Comparison of ENCODE assay signal across 8 cellular contexts in genomic region chr20:31951530-31952453, GRCh38. TPM values are rescaled to one million over a fixed set of nuclear protein-coding genes. Genes with fewer than 3 reads are reported as not detected.
DNase-seq lines count a peak whose midpoint lies in the region; ATAC-seq and TF ChIP-seq lines count a peak whose summit lies in the region.

Gene PDRG1 (minus strand): TSS chr20:31952046. CDS start chr20:31951961, 85 bp downstream.

- H3K9me3 ChIP-seq in HUES6 (ENCODE audit: control insufficient read depth, insufficient read depth, low read depth, low read length) (peaks cover 6% of the 10 kb centered on the region; the same call in 1 of the 2 replicates), NT2/D1 (ENCODE audit: insufficient read depth, low read length) (peaks cover 13% of the 10 kb centered on the region; the same call in 1 of the 2 replicates)

- H3K36me3 ChIP-seq in HUES6 (ENCODE audit: control insufficient read depth, insufficient read depth, low read length), result peaks cover 35% of the 10 kb centered on the region
- peaks cover 39% of the 10 kb centered on the region for H3K36me3 ChIP-seq in NT2/D1 (ENCODE audit: insufficient read depth, insufficient read length, low read length)

- H3K27me3 ChIP-seq in HUES6 (ENCODE audit: control insufficient read depth, insufficient read depth, low read length) (peaks cover 13% of the 10 kb centered on the region; the same call in 1 of the 2 replicates), NT2/D1 (ENCODE audit: insufficient read depth, insufficient read length) (no peaks in the 10 kb centered on the region)

- H3K4me3 ChIP-seq in HUES6 (ENCODE audit: low read depth, low read length), result peak within 1 kb of the TSS; percentile 93
- peak within 1 kb of the TSS; percentile 90 for H3K4me3 ChIP-seq in NT2/D1 (ENCODE audit: insufficient read length, low read depth)

- DNase-seq in DMS114 treated with DMSO at 0.1 percent for 48 hours (lab: John Stamatoyannopoulos, UW; ENCODE audit: unreplicated experiment), result peak; percentile 92
- DNase-seq in NT2/D1 (ENCODE audit: low read depth, low spot score), result peak; percentile 92
- DNase-seq in activated CD8-positive, alpha-beta memory T cell treated with anti-CD3 and anti-CD28 coated beads, Interleukin-2, amount 10 ng/mL, durations not matched to agents 7 days and 5 days, result peak; percentile 98
- DNase-seq in endothelial cell (ENCODE audit: low spot score), result peak; percentile 99
- peak; percentile 98 to 99 for DNase-seq in mesothelial cell of epicardium (ENCODE audit: low spot score in 2 of 2, unreplicated experiment in 2 of 2)
- peak; percentile 91 for DNase-seq in stimulated activated CD8-positive, alpha-beta memory T cell treated with anti-CD3 and anti-CD28 coated beads, Interleukin-15, amount 100 ng/mL, for 4 hours (ENCODE audit: low read depth in 2 of 2)

- no peaks in the 10 kb centered on the region for H3K9me3 Mint-ChIP-seq in activated CD8-positive, alpha-beta memory T cell treated with anti-CD3 and anti-CD28 coated beads, Interleukin-2, amount 10 ng/mL, durations not matched to agents 7 days and 5 days (ENCODE audit: low read depth)
- H3K9me3 Mint-ChIP-seq in endothelial cell (ENCODE audit: unreplicated experiment), result no peaks in the 10 kb centered on the region
- H3K9me3 Mint-ChIP-seq in mesothelial cell of epicardium, result peaks cover 10% of the 10 kb centered on the region

- H3K36me3 Mint-ChIP-seq in activated CD8-positive, alpha-beta memory T cell treated with anti-CD3 and anti-CD28 coated beads, Interleukin-2, amount 10 ng/mL, durations not matched to agents 7 days and 5 days, result peaks cover 27% of the 10 kb centered on the region
- H3K36me3 Mint-ChIP-seq in endothelial cell (ENCODE audit: low read depth, unreplicated experiment) (peaks cover 25% of the 10 kb centered on the region), mesothelial cell of epicardium (peaks cover 26% of the 10 kb centered on the region)

- peaks cover 25% of the 10 kb centered on the region for H3K4me1 Mint-ChIP-seq in activated CD8-positive, alpha-beta memory T cell treated with anti-CD3 and anti-CD28 coated beads, Interleukin-2, amount 10 ng/mL, durations not matched to agents 7 days and 5 days
- peaks cover 19% of the 10 kb centered on the region for H3K4me1 Mint-ChIP-seq in endothelial cell (ENCODE audit: unreplicated experiment)
- H3K4me1 Mint-ChIP-seq in mesothelial cell of epicardium, result peaks cover 15% of the 10 kb centered on the region

- H3K27me3 Mint-ChIP-seq in activated CD8-positive, alpha-beta memory T cell treated with anti-CD3 and anti-CD28 coated beads, Interleukin-2, amount 10 ng/mL, durations not matched to agents 7 days and 5 days, result peaks cover 13% of the 10 kb centered on the region
- peaks cover 14% of the 10 kb centered on the region for H3K27me3 Mint-ChIP-seq in endothelial cell (ENCODE audit: unreplicated experiment)
- H3K27me3 Mint-ChIP-seq in mesothelial cell of epicardium (ENCODE audit: low read depth), result peaks cover 27% of the 10 kb centered on the region

- H3K4me1 ChIP-seq in HUES6 (ENCODE audit: control insufficient read depth, insufficient read depth, low read length) (peaks cover 8% of the 10 kb centered on the region), NT2/D1 (ENCODE audit: insufficient read depth, insufficient read length) (no peaks in the 10 kb centered on the region)

- peak; percentile 89 for ATAC-seq in GM21447 (IDR thresholded peaks at IDR 0.05; ENCODE audit: unreplicated experiment)
- peak; percentile 98 for ATAC-seq in activated CD8-positive, alpha-beta memory T cell treated with anti-CD3 and anti-CD28 coated beads, Interleukin-2, amount 10 ng/mL, durations not matched to agents 7 days and 5 days

- H3K27ac Mint-ChIP-seq in activated CD8-positive, alpha-beta memory T cell treated with anti-CD3 and anti-CD28 coated beads, Interleukin-2, amount 10 ng/mL, durations not matched to agents 7 days and 5 days, result peak within 1 kb of the TSS; percentile 93
- H3K27ac Mint-ChIP-seq in endothelial cell (ENCODE audit: unreplicated experiment) (peak within 1 kb of the TSS; percentile 72), mesothelial cell of epicardium (peak within 1 kb of the TSS; percentile 94)

- H3K4me3 Mint-ChIP-seq in activated CD8-positive, alpha-beta memory T cell treated with anti-CD3 and anti-CD28 coated beads, Interleukin-2, amount 10 ng/mL, durations not matched to agents 7 days and 5 days, result peak within 1 kb of the TSS; percentile 90
- H3K4me3 Mint-ChIP-seq in endothelial cell (ENCODE audit: unreplicated experiment) (peak within 1 kb of the TSS; percentile 99), mesothelial cell of epicardium (peak within 1 kb of the TSS; percentile 97)

- H3K9ac ChIP-seq in HUES6 (ENCODE audit: low read length) (peak within 1 kb of the TSS; percentile 82), NT2/D1 (ENCODE audit: insufficient read length, low read depth) (peak within 1 kb of the TSS; percentile 92)

- CTCF ChIA-PET in activated CD8-positive, alpha-beta memory T cell treated with anti-CD3 and anti-CD28 coated beads, Interleukin-2, amount 10 ng/mL, durations not matched to agents 7 days and 5 days (lab: Charles Lee), result interaction anchor here (0.5 to 4.5 kb wide), 30 partner anchors 9 to 339 kb away, joined by 3 to 107 read pairs (median 4); partner anchors contain the start of genes TM9SF4 and XKR7

- peak within 1 kb of the TSS; percentile 41 for H3K27ac ChIP-seq in HUES6 (ENCODE audit: low read depth, low read length)

- TF ChIP-seq CTCF in endothelial cell (IDR thresholded peaks at IDR 0.05; ENCODE audit: unreplicated experiment) (peak; percentile 78), mesothelial cell of epicardium (IDR thresholded peaks at IDR 0.05; ENCODE audit: unreplicated experiment) (peak; percentile 80)

RNA-seq across cellular contexts. Expression of gene PDRG1, which starts in this region (rescaled TPM):
- 10 to 100 TPM; 14.9 to 15.6 TPM for total RNA-seq in activated CD8-positive, alpha-beta memory T cell treated with anti-CD3 and anti-CD28 coated beads, Interleukin-2, amount 10 ng/mL, durations not matched to agents 7 days and 5 days
- total RNA-seq in endothelial cell (ENCODE audit: unreplicated experiment), result 21.2 TPM
- 16.2 to 17.9 TPM (median 16.3 TPM) in 3 replicates for total RNA-seq in mesothelial cell of epicardium

Comparison
In these comparisons a context has a peak if more than half of its experiments do, and no peak if none do; other contexts are left out.
1. Peak in every context shown above with its lines: DNase-seq, ATAC-seq, H3K4me3 ChIP-seq and H3K27ac ChIP-seq.